20 cellular contexts compared by ENCODE assay signal in genomic region chr1:98702976-98703375, GRCh38. TPM values are rescaled to one million over a fixed set of nuclear protein-coding genes. Genes with fewer than 3 reads are reported as not detected.
DNase-seq lines count a peak whose midpoint lies in the region; ATAC-seq and TF ChIP-seq lines count a peak whose summit lies in the region.
"Had no signal": no experiment of that assay in that cellular context is flagged by ENCODE, and none has a peak within 500 bp of the region (broad histone marks: within the 10 kb centered on the region; RNA-seq: fewer than 3 reads in every experiment).

No MANE protein-coding gene starts in this region.

- no peak overlapping the region for H3K4me3 Mint-ChIP-seq in stimulated activated memory B cell treated with anti-CD40 and anti-IgM and Interleukin-4, amounts not matched to agents 10 μg/mL and 1 μg/mL and 100 μg/mL, for 72 hours
- H3K4me3 Mint-ChIP-seq: activated CD4-positive, alpha-beta memory T cell treated with anti-CD3 and anti-CD28 coated beads for 36 hours; neural progenitor cell; WTC11 had no signal

- 0 out of 4 replicates have a peak, but pooled peaks cover 0 to 9% of the 10 kb centered on the region in 2 experiments for H3K79me1 ChIP-seq in IMR-90 (ENCODE audit: low read depth in 1 of 2, low read length in 2 of 2)
- H3K79me1 ChIP-seq in mesenchymal stem cell (replicated peaks; ENCODE audit: low read length, poor library complexity, severe bottlenecking): peaks cover 5% of the 10 kb centered on the region

- H3K9ac ChIP-seq in IMR-90 (ENCODE audit: low read depth, low read length) (no peak overlapping the region), mesenchymal stem cell (ENCODE audit: low read length) (no peak overlapping the region)
- H3K9ac ChIP-seq: neural progenitor cell had no signal

- intact Hi-C loops in IMR-90 (cut with micrococcal nuclease): no loop called here

- BruUV-seq in IMR-90 (replicated peaks; lab: Mats Ljungman, UMichigan): no TSS peak

- H3K23ac ChIP-seq in IMR-90 (ENCODE audit: low read depth, low read length) (peak overlapping the region; percentile 35; the same call in 1 of the 2 replicates), mesenchymal stem cell (ENCODE audit: low read length in 2 of 2) (no peak overlapping the region)

- H3K18ac ChIP-seq in IMR-90 (ENCODE audit: low read depth, low read length) (no peak overlapping the region; the same call in 1 of the 2 replicates), mesenchymal stem cell (ENCODE audit: low read depth in 1 of 2, low read length in 2 of 2) (no peak overlapping the region)

- H3K4me1 ChIP-seq in IMR-90 (ENCODE audit: control insufficient read depth, insufficient read depth, low read length) (peaks cover 8% of the 10 kb centered on the region), mesenchymal stem cell (ENCODE audit: control insufficient read depth, insufficient read depth, low read depth, low read length) (no peaks in the 10 kb centered on the region)
- H3K4me1 ChIP-seq: ascending aorta, neural progenitor cell, uterus had no signal

- H3K56ac ChIP-seq in IMR-90 (ENCODE audit: extremely low read depth, insufficient read depth, low read length): no peak overlapping the region

- H3K4me2 ChIP-seq in IMR-90 (ENCODE audit: low read depth, low read length): peak overlapping the region; percentile 17; the same call in 1 of the 2 replicates
- no peak overlapping the region for H3K4me2 ChIP-seq in mesenchymal stem cell (ENCODE audit: low read length, poor library complexity, severe bottlenecking)
- H3K4me2 ChIP-seq: neural progenitor cell had no signal

- no CpG with 5 or more reads among the region's 1 CpG for WGBS in IMR-90 (ENCODE audit: extremely low coverage in 2 of 2, insufficient read length in 1 of 2), 2 experiments
- WGBS in mesenchymal stem cell: no CpG with 5 or more reads among the region's 1 CpG

- H2AK5ac ChIP-seq in IMR-90 (ENCODE audit: low read depth, low read length) (no peak overlapping the region), mesenchymal stem cell (ENCODE audit: low read length, severe bottlenecking) (no peak overlapping the region)

- H3K4me1 Mint-ChIP-seq in stimulated activated memory B cell treated with anti-CD40 and anti-IgM and Interleukin-4, amounts not matched to agents 10 μg/mL and 1 μg/mL and 100 μg/mL, for 72 hours: no peaks in the 10 kb centered on the region
- H3K4me1 Mint-ChIP-seq: WTC11 had no signal

- no peak for TF ChIP-seq RAD21 in IMR-90 (IDR thresholded peaks at IDR 0.05; ENCODE audit: low read length)

- H4K5ac ChIP-seq in IMR-90 (ENCODE audit: low read depth, low read length): no peak overlapping the region

- dilution Hi-C loops in IMR-90 (cut with HindIII; ENCODE audit: low sequenced_read_pairs, unreplicated experiment): no loop called here

- no peak overlapping the region for H4K91ac ChIP-seq in IMR-90 (ENCODE audit: insufficient read depth, low read depth, low read length)
- no peak overlapping the region for H4K91ac ChIP-seq in mesenchymal stem cell (ENCODE audit: low read length)

- no peak overlapping the region for H2AK9ac ChIP-seq in IMR-90 (replicated peaks; ENCODE audit: low read depth, low read length, poor library complexity)

- no peak for TF ChIP-seq POLR2A in IMR-90 (IDR thresholded peaks at IDR 0.05; ENCODE audit: low read depth, low read length)

- ATAC-seq in IMR-90 (ENCODE audit: low read depth) (peak; percentile 79), HG02588 (IDR thresholded peaks at IDR 0.05; ENCODE audit: unreplicated experiment) (no peak), HG03025 (IDR thresholded peaks at IDR 0.05; ENCODE audit: low FRiP score, unreplicated experiment) (no peak), HG03342 (IDR thresholded peaks at IDR 0.05; ENCODE audit: unreplicated experiment) (no peak)
- no peak for ATAC-seq in stimulated activated memory B cell treated with anti-CD40 and anti-IgM and Interleukin-4, amounts not matched to agents 10 μg/mL and 1 μg/mL and 100 μg/mL, for 72 hours
- ATAC-seq: left lobe of liver, WTC11 had no signal

- in situ Hi-C loops in IMR-90 (cut with MboI; ENCODE audit: low sequenced_read_pairs): no loop called here

- H2BK12ac ChIP-seq in mesenchymal stem cell (ENCODE audit: low read length in 2 of 2): no peak overlapping the region

- no peaks in the 10 kb centered on the region for H4K20me1 ChIP-seq in IMR-90 (ENCODE audit: insufficient read depth, low read length)

- H3K27ac Mint-ChIP-seq in stimulated activated memory B cell treated with anti-CD40 and anti-IgM and Interleukin-4, amounts not matched to agents 10 μg/mL and 1 μg/mL and 100 μg/mL, for 72 hours: no peak overlapping the region
- H3K27ac Mint-ChIP-seq: activated CD4-positive, alpha-beta memory T cell treated with anti-CD3 and anti-CD28 coated beads for 36 hours; neural progenitor cell; WTC11 had no signal

- H3K36me3 ChIP-seq in IMR-90 (ENCODE audit: control insufficient read depth, insufficient read depth, low read length) (peaks cover 3% of the 10 kb centered on the region; the same call in 1 of the 2 replicates), mesenchymal stem cell (ENCODE audit: control insufficient read depth in 1 of 2, insufficient read depth in 2 of 2, low read depth in 1 of 2, low read length in 2 of 2) (peaks cover 0 to 35% of the 10 kb centered on the region in 2 experiments)
- H3K36me3 ChIP-seq: neural progenitor cell, uterus had no signal

- TF ChIP-seq CTCF in AG10803 (conservative IDR thresholded peaks at IDR 0.05; ENCODE audit: low read length) (no peak), IMR-90 (conservative IDR thresholded peaks at IDR 0.05; ENCODE audit: low read depth, low read length) (no peak), choroid plexus epithelial cell (conservative IDR thresholded peaks at IDR 0.05; ENCODE audit: low read depth, low read length) (no peak)

- H2BK120ac ChIP-seq in IMR-90 (ENCODE audit: low read depth, low read length) (0 out of 2 replicates have a peak overlapping the region, but pooled peaks have one; percentile 38), mesenchymal stem cell (ENCODE audit: low read depth, low read length) (no peak overlapping the region)

- H3K9me1 ChIP-seq in IMR-90 (ENCODE audit: insufficient read depth, low read length): peaks cover 3% of the 10 kb centered on the region

- no peaks in the 10 kb centered on the region for H3K9me3 Mint-ChIP-seq in stimulated activated memory B cell treated with anti-CD40 and anti-IgM and Interleukin-4, amounts not matched to agents 10 μg/mL and 1 μg/mL and 100 μg/mL, for 72 hours
- H3K9me3 Mint-ChIP-seq: activated CD4-positive, alpha-beta memory T cell treated with anti-CD3 and anti-CD28 coated beads for 36 hours; neural progenitor cell; WTC11 had no signal

- POLR2A ChIA-PET in IMR-90 (lab: Charles Lee; ENCODE audit: unreplicated experiment): no interaction called here

- H2BK5ac ChIP-seq in IMR-90 (ENCODE audit: low read depth, low read length, poor library complexity, severe bottlenecking) (peak overlapping the region; percentile 67), mesenchymal stem cell (ENCODE audit: low read depth, low read length, poor library complexity, severe bottlenecking) (no peak overlapping the region)

- CTCF ChIA-PET in IMR-90 (lab: Yijun Ruan, JAX): no interaction called here

- H3K4me3 ChIP-seq in AG10803 (ENCODE audit: low read length) (no peak overlapping the region), IMR-90 (ENCODE audit: insufficient read depth, low read depth, low read length) (no peak overlapping the region), choroid plexus epithelial cell (ENCODE audit: low read depth, low read length) (no peak overlapping the region), mesenchymal stem cell (ENCODE audit: insufficient read depth in 1 of 2, low read depth in 1 of 2, low read length in 2 of 2) (no peak overlapping the region)
- H3K4me3 ChIP-seq: ascending aorta, neural progenitor cell, SJSA1, uterus had no signal

- H4K8ac ChIP-seq in IMR-90 (ENCODE audit: low read depth in 2 of 2, low read length in 2 of 2) (no peak overlapping the region; a peak in 1 of 4 replicates), mesenchymal stem cell (ENCODE audit: low read length) (no peak overlapping the region)

- no peaks in the 10 kb centered on the region for H3K27me3 Mint-ChIP-seq in stimulated activated memory B cell treated with anti-CD40 and anti-IgM and Interleukin-4, amounts not matched to agents 10 μg/mL and 1 μg/mL and 100 μg/mL, for 72 hours
- H3K27me3 Mint-ChIP-seq: activated CD4-positive, alpha-beta memory T cell treated with anti-CD3 and anti-CD28 coated beads for 36 hours had no signal

- H3K4ac ChIP-seq in IMR-90 (ENCODE audit: low read depth, low read length): no peak overlapping the region
- H3K4ac ChIP-seq in mesenchymal stem cell (ENCODE audit: low read depth in 1 of 2, low read length in 2 of 2): no peak overlapping the region

- H3K27me3 ChIP-seq in IMR-90 (ENCODE audit: control insufficient read depth, insufficient read depth, low read length) (no peaks in the 10 kb centered on the region), mesenchymal stem cell (ENCODE audit: control insufficient read depth in 1 of 2, insufficient read depth in 1 of 2, low read length in 2 of 2) (no peaks in the 10 kb centered on the region)
- H3K27me3 ChIP-seq: ascending aorta, neural progenitor cell, SJSA1, uterus had no signal

- H3K9me3 ChIP-seq in IMR-90 (ENCODE audit: control insufficient read depth, insufficient read depth, low read length) (no peaks in the 10 kb centered on the region), mesenchymal stem cell (ENCODE audit: control insufficient read depth, low read length) (no peaks in the 10 kb centered on the region)
- H3K9me3 ChIP-seq: ascending aorta, SJSA1, uterus had no signal

- H2BK20ac ChIP-seq in IMR-90 (ENCODE audit: low read depth, low read length): no peak overlapping the region

- no peak overlapping the region for H2AFZ ChIP-seq in IMR-90 (replicated peaks; ENCODE audit: low read length, poor library complexity)
- no peak overlapping the region for H2AFZ ChIP-seq in mesenchymal stem cell (ENCODE audit: low read depth, low read length)
- H2AFZ ChIP-seq: neural progenitor cell had no signal

- H3K27ac ChIP-seq in IMR-90 (ENCODE audit: insufficient read depth, low read length) (peak overlapping the region; percentile 40; the same call in 1 of the 2 replicates), mesenchymal stem cell (ENCODE audit: low read length, poor library complexity, severe bottlenecking) (no peak overlapping the region)
- H3K27ac ChIP-seq: ascending aorta, neural progenitor cell, SJSA1, uterus had no signal

- H2BK15ac ChIP-seq in IMR-90 (ENCODE audit: low read depth, low read length) (no peak overlapping the region), mesenchymal stem cell (ENCODE audit: low read depth, poor library complexity, severe bottlenecking) (no peak overlapping the region)

- no peaks in the 10 kb centered on the region for H3K36me3 Mint-ChIP-seq in stimulated activated memory B cell treated with anti-CD40 and anti-IgM and Interleukin-4, amounts not matched to agents 10 μg/mL and 1 μg/mL and 100 μg/mL, for 72 hours
- H3K36me3 Mint-ChIP-seq: activated CD4-positive, alpha-beta memory T cell treated with anti-CD3 and anti-CD28 coated beads for 36 hours; WTC11 had no signal

- H3K14ac ChIP-seq in IMR-90 (replicated peaks; ENCODE audit: low read depth, low read length) (no peak overlapping the region), mesenchymal stem cell (ENCODE audit: low read length in 2 of 2) (no peak overlapping the region)

- DNase-seq in AG10803 (ENCODE audit: low read depth) (peak; percentile 80), IMR-90 (peak; percentile 70), choroid plexus epithelial cell (ENCODE audit: low read depth) (peak; percentile 68), mesenchymal stem cell (peak; percentile 25)
- DNase-seq: ACHN; activated CD4-positive, alpha-beta memory T cell treated with anti-CD3 and anti-CD28 coated beads for 36 hours; activated naive CD4-positive, alpha-beta T cell treated with Interleukin-2 at 50 U/mL for 16 hours; COR-L47; cortex of kidney; uterus had no signal

RNA-seq across cellular contexts. Expression of gene SNX7, which starts 41.5 kb away (rescaled TPM):
- total RNA-seq in IMR-90 (2012; rRNA removed): 24.4 and 46.1 TPM in 2 replicates
- 17.3 and 22.5 TPM in 2 replicates for polyA plus RNA-seq in IMR-90 (2012; rRNA removed)
- 5.1 and 5.6 TPM in 2 replicates for polyA plus RNA-seq in IMR-90 (2012; cell fraction: cytosol; rRNA removed)
- 1.2 and 5.5 TPM in 2 replicates for polyA plus RNA-seq in IMR-90 (2012; cell fraction: nucleus; rRNA removed; ENCODE audit: low replicate concordance)
- 41.6 TPM for polyA plus RNA-seq in mesenchymal stem cell (2013, experiment 1 of 2)
- 44.8 TPM for polyA plus RNA-seq in mesenchymal stem cell (2013, experiment 2 of 2)
- total RNA-seq: T-helper 2 cell treated with Interferon-gamma antibody and Interleukin-4, amounts not matched to agents 100 ng/mL and 5 ng/mL, for 36 hours had no signal

Comparison
In these comparisons a context has a peak if more than half of its experiments do, and no peak if none do; other contexts are left out.
1. DNase-seq: peak in every context shown above with its lines; median percentile 80 in AG10803; 70 in IMR-90; 68 in choroid plexus epithelial cell; 25 in mesenchymal stem cell.